ENCODE assay signal across 7 cellular contexts in genomic region chr18:79376661-79377060, GRCh38. TPM values are rescaled to one million over a fixed set of nuclear protein-coding genes. Genes with fewer than 3 reads are reported as not detected.
DNase-seq lines count a peak whose midpoint lies in the region; ATAC-seq and TF ChIP-seq lines count a peak whose summit lies in the region.
"Not testable (repeated sequence)": the region's sequence is repeated elsewhere in the genome, so short reads cannot be mapped to it uniquely, and the experiment has no call there.

No MANE protein-coding gene starts in this region.

- intact Hi-C loops in activated T-helper 1 cell treated with anti-CD3 and anti-CD28 coated beads, Interleukin-12 subunit alpha, Interleukin-12 subunit beta, Interleukin-2, Interleukin-4 antibody, amounts not matched to agents 30 ng/mL and 10 ng/mL and 1 ng/mL, durations not matched to agents 14 hours and 24 hours and 36 hours (cut with micrococcal nuclease), result not testable (repeated sequence)

- H3K9ac ChIP-seq in Loucy (ENCODE audit: low read depth, low read length, poor library complexity, severe bottlenecking), result not testable (repeated sequence)

- not testable (repeated sequence) for H3K27ac ChIP-seq in coronary artery

- not testable (repeated sequence) for H3K36me3 ChIP-seq in Loucy (ENCODE audit: insufficient read depth, low read length)

- not testable (repeated sequence) for H3K4me3 ChIP-seq in Loucy (ENCODE audit: low read length, poor library complexity, severe bottlenecking); coronary artery

- H3K79me2 ChIP-seq in Loucy (ENCODE audit: insufficient read depth, low read length), result not testable (repeated sequence)

- H3K27me3 ChIP-seq in Loucy (ENCODE audit: insufficient read depth, low read length, poor library complexity, severe bottlenecking), result not testable (repeated sequence)

- peak; percentile 10 for DNase-seq in activated CD4-positive, alpha-beta memory T cell treated with anti-CD3 and anti-CD28 coated beads, Interleukin-2, amount 10 ng/mL, durations not matched to agents 7 days and 5 days
- DNase-seq in activated T-helper 1 cell treated with anti-CD3 and anti-CD28 coated beads, Interleukin-12 subunit alpha, Interleukin-12 subunit beta, Interleukin-2, Interleukin-4 antibody, amounts not matched to agents 30 ng/mL and 10 ng/mL and 1 ng/mL, durations not matched to agents 14 hours and 24 hours and 36 hours (ENCODE audit: low spot score); activated naive CD8-positive, alpha-beta T cell treated with anti-CD3 and anti-CD28 coated beads, Interleukin-2, amount 10 ng/mL, durations not matched to agents 7 days and 5 days; stimulated activated naive CD8-positive, alpha-beta T cell treated with anti-CD3 and anti-CD28 coated beads, Interleukin-15, amount 100 ng/mL, for 72 hours: not testable (repeated sequence)
- DNase-seq in coronary artery (ENCODE audit: low spot score) (peak; percentile 56), mesenteric fat pad (ENCODE audit: low spot score) (peak; percentile 37)

- POLR2A ChIA-PET in activated CD4-positive, alpha-beta memory T cell treated with anti-CD3 and anti-CD28 coated beads, Interleukin-2, amount 10 ng/mL, durations not matched to agents 7 days and 5 days (lab: Charles Lee); activated naive CD8-positive, alpha-beta T cell treated with anti-CD3 and anti-CD28 coated beads, Interleukin-2, amount 10 ng/mL, durations not matched to agents 7 days and 5 days (lab: Charles Lee): not testable (repeated sequence)

- H3K4me1 ChIP-seq in Loucy (ENCODE audit: insufficient read depth, low read length, poor library complexity, severe bottlenecking), result peaks cover 39% of the 10 kb centered on the region

- H3K4me2 ChIP-seq in Loucy (ENCODE audit: low read depth, low read length, poor library complexity, severe bottlenecking), result peak overlapping the region; percentile 16

- not testable (repeated sequence) for H3K9me3 Mint-ChIP-seq in activated CD4-positive, alpha-beta memory T cell treated with anti-CD3 and anti-CD28 coated beads, Interleukin-2, amount 10 ng/mL, durations not matched to agents 7 days and 5 days; activated T-helper 1 cell treated with anti-CD3 and anti-CD28 coated beads, Interleukin-12 subunit alpha, Interleukin-12 subunit beta, Interleukin-2, Interleukin-4 antibody, amounts not matched to agents 30 ng/mL and 10 ng/mL and 1 ng/mL, durations not matched to agents 14 hours and 24 hours and 36 hours; activated naive CD8-positive, alpha-beta T cell treated with anti-CD3 and anti-CD28 coated beads, Interleukin-2, amount 10 ng/mL, durations not matched to agents 7 days and 5 days; stimulated activated naive CD8-positive, alpha-beta T cell treated with anti-CD3 and anti-CD28 coated beads, Interleukin-15, amount 100 ng/mL, for 72 hours

- peaks cover 16% of the 10 kb centered on the region for H3K4me1 Mint-ChIP-seq in activated CD4-positive, alpha-beta memory T cell treated with anti-CD3 and anti-CD28 coated beads, Interleukin-2, amount 10 ng/mL, durations not matched to agents 7 days and 5 days
- H3K4me1 Mint-ChIP-seq in activated T-helper 1 cell treated with anti-CD3 and anti-CD28 coated beads, Interleukin-12 subunit alpha, Interleukin-12 subunit beta, Interleukin-2, Interleukin-4 antibody, amounts not matched to agents 30 ng/mL and 10 ng/mL and 1 ng/mL, durations not matched to agents 14 hours and 24 hours and 36 hours (ENCODE audit: low read depth), result peaks cover 20% of the 10 kb centered on the region
- peaks cover 10% of the 10 kb centered on the region for H3K4me1 Mint-ChIP-seq in activated naive CD8-positive, alpha-beta T cell treated with anti-CD3 and anti-CD28 coated beads, Interleukin-2, amount 10 ng/mL, durations not matched to agents 7 days and 5 days
- peaks cover 23% of the 10 kb centered on the region for H3K4me1 Mint-ChIP-seq in stimulated activated naive CD8-positive, alpha-beta T cell treated with anti-CD3 and anti-CD28 coated beads, Interleukin-15, amount 100 ng/mL, for 72 hours

- H4K20me1 ChIP-seq in Loucy (ENCODE audit: insufficient read depth, low read length, poor library complexity, severe bottlenecking), result not testable (repeated sequence)

- CTCF ChIA-PET in activated CD4-positive, alpha-beta memory T cell treated with anti-CD3 and anti-CD28 coated beads, Interleukin-2, amount 10 ng/mL, durations not matched to agents 7 days and 5 days (lab: Charles Lee), result interaction anchor here (1.6 kb wide), 1 partner anchor 149 kb away, joined by 6 read pairs; no protein-coding TSS in a partner anchor

- TF ChIP-seq CTCF in Loucy (conservative IDR thresholded peaks at IDR 0.05; ENCODE audit: low read length); coronary artery (IDR thresholded peaks at IDR 0.05): not testable (repeated sequence)

- not testable (repeated sequence) for ATAC-seq in activated naive CD8-positive, alpha-beta T cell treated with anti-CD3 and anti-CD28 coated beads, Interleukin-2, amount 10 ng/mL, durations not matched to agents 7 days and 5 days (ENCODE audit: low read depth); stimulated activated naive CD8-positive, alpha-beta T cell treated with anti-CD3 and anti-CD28 coated beads, Interleukin-15, amount 100 ng/mL, for 72 hours

- not testable (repeated sequence) for H2AFZ ChIP-seq in Loucy (ENCODE audit: low read length)

- H3K4me3 Mint-ChIP-seq in activated CD4-positive, alpha-beta memory T cell treated with anti-CD3 and anti-CD28 coated beads, Interleukin-2, amount 10 ng/mL, durations not matched to agents 7 days and 5 days; activated T-helper 1 cell treated with anti-CD3 and anti-CD28 coated beads, Interleukin-12 subunit alpha, Interleukin-12 subunit beta, Interleukin-2, Interleukin-4 antibody, amounts not matched to agents 30 ng/mL and 10 ng/mL and 1 ng/mL, durations not matched to agents 14 hours and 24 hours and 36 hours; activated naive CD8-positive, alpha-beta T cell treated with anti-CD3 and anti-CD28 coated beads, Interleukin-2, amount 10 ng/mL, durations not matched to agents 7 days and 5 days; stimulated activated naive CD8-positive, alpha-beta T cell treated with anti-CD3 and anti-CD28 coated beads, Interleukin-15, amount 100 ng/mL, for 72 hours: not testable (repeated sequence)

- H3K36me3 Mint-ChIP-seq in activated CD4-positive, alpha-beta memory T cell treated with anti-CD3 and anti-CD28 coated beads, Interleukin-2, amount 10 ng/mL, durations not matched to agents 7 days and 5 days (ENCODE audit: low read depth); activated T-helper 1 cell treated with anti-CD3 and anti-CD28 coated beads, Interleukin-12 subunit alpha, Interleukin-12 subunit beta, Interleukin-2, Interleukin-4 antibody, amounts not matched to agents 30 ng/mL and 10 ng/mL and 1 ng/mL, durations not matched to agents 14 hours and 24 hours and 36 hours (ENCODE audit: low read depth); activated naive CD8-positive, alpha-beta T cell treated with anti-CD3 and anti-CD28 coated beads, Interleukin-2, amount 10 ng/mL, durations not matched to agents 7 days and 5 days: not testable (repeated sequence)

- H3F3A ChIP-seq in Loucy (ENCODE audit: low read depth), result not testable (repeated sequence)

- not testable (repeated sequence) for H3K9me2 ChIP-seq in Loucy (replicated peaks; ENCODE audit: low read depth, low read length)

- not testable (repeated sequence) for H3K27me3 Mint-ChIP-seq in activated CD4-positive, alpha-beta memory T cell treated with anti-CD3 and anti-CD28 coated beads, Interleukin-2, amount 10 ng/mL, durations not matched to agents 7 days and 5 days; activated T-helper 1 cell treated with anti-CD3 and anti-CD28 coated beads, Interleukin-12 subunit alpha, Interleukin-12 subunit beta, Interleukin-2, Interleukin-4 antibody, amounts not matched to agents 30 ng/mL and 10 ng/mL and 1 ng/mL, durations not matched to agents 14 hours and 24 hours and 36 hours (ENCODE audit: insufficient read depth); activated naive CD8-positive, alpha-beta T cell treated with anti-CD3 and anti-CD28 coated beads, Interleukin-2, amount 10 ng/mL, durations not matched to agents 7 days and 5 days; stimulated activated naive CD8-positive, alpha-beta T cell treated with anti-CD3 and anti-CD28 coated beads, Interleukin-15, amount 100 ng/mL, for 72 hours

- not testable (repeated sequence) for H3K9me3 ChIP-seq in Loucy (ENCODE audit: insufficient read depth, low read depth, low read length)

- H3K27ac Mint-ChIP-seq in activated CD4-positive, alpha-beta memory T cell treated with anti-CD3 and anti-CD28 coated beads, Interleukin-2, amount 10 ng/mL, durations not matched to agents 7 days and 5 days, result not testable (repeated sequence)
- H3K27ac Mint-ChIP-seq in activated T-helper 1 cell treated with anti-CD3 and anti-CD28 coated beads, Interleukin-12 subunit alpha, Interleukin-12 subunit beta, Interleukin-2, Interleukin-4 antibody, amounts not matched to agents 30 ng/mL and 10 ng/mL and 1 ng/mL, durations not matched to agents 14 hours and 24 hours and 36 hours, result peak overlapping the region; percentile 29
- H3K27ac Mint-ChIP-seq in activated naive CD8-positive, alpha-beta T cell treated with anti-CD3 and anti-CD28 coated beads, Interleukin-2, amount 10 ng/mL, durations not matched to agents 7 days and 5 days, result peak overlapping the region; percentile 34
- H3K27ac Mint-ChIP-seq in stimulated activated naive CD8-positive, alpha-beta T cell treated with anti-CD3 and anti-CD28 coated beads, Interleukin-15, amount 100 ng/mL, for 72 hours, result peak overlapping the region; percentile 46 to 48

RNA-seq across cellular contexts. Expression of gene NFATC1, which starts 19.1 kb away (rescaled TPM):
- total RNA-seq in activated CD4-positive, alpha-beta memory T cell treated with anti-CD3 and anti-CD28 coated beads, Interleukin-2, amount 10 ng/mL, durations not matched to agents 7 days and 5 days, result 10 to 100 TPM; 43.8 to 44.5 TPM
- 102 and 103 TPM in 2 replicates for total RNA-seq in activated T-helper 1 cell treated with anti-CD3 and anti-CD28 coated beads, Interleukin-12 subunit alpha, Interleukin-12 subunit beta, Interleukin-2, Interleukin-4 antibody, amounts not matched to agents 30 ng/mL and 10 ng/mL and 1 ng/mL, durations not matched to agents 14 hours and 24 hours and 36 hours
- 10 to 100 TPM; 46.9 to 50.8 TPM for total RNA-seq in activated naive CD8-positive, alpha-beta T cell treated with anti-CD3 and anti-CD28 coated beads, Interleukin-2, amount 10 ng/mL, durations not matched to agents 7 days and 5 days
- 35.4 TPM for total RNA-seq in mesenteric fat pad
